Comparison of ENCODE assay signal across 20 cellular contexts in the genomic region with DNA sequence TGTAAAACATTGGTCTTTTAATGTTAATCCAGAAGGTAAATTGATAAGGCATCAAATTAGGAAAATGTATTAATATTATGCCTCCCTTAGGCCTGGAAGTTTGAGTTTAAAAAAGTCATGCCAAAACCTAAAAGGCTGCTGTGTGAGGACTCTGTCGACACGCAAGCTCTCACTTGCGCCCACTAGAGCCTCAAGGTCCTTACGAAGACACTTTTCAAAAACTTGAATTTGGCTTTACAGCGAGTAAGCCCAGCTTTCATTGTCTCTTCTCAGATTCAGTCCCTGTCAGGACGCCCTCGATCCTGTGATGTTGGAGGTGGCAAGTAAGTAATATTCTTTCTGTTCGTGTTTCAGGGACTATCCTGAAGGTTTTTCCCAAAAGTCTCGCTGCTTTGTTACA.
DNase-seq lines count a peak whose midpoint lies in the region; ATAC-seq and TF ChIP-seq lines count a peak whose summit lies in the region.
"Had no signal": no experiment of that assay in that cellular context is flagged by ENCODE, and none has a peak within 500 bp of the region (broad histone marks: within the 10 kb centered on the region; RNA-seq: fewer than 3 reads in every experiment).

No MANE protein-coding gene starts in this region.

- no peaks in the 10 kb centered on the region for H4K20me1 ChIP-seq in Loucy (ENCODE audit: insufficient read depth, low read length, poor library complexity, severe bottlenecking)

- H3K36me3 Mint-ChIP-seq in activated naive CD4-positive, alpha-beta T cell treated with anti-CD3 and anti-CD28 coated beads, Interleukin-2, amount 10 ng/mL, durations not matched to agents 7 days and 5 days = peaks cover 49% of the 10 kb centered on the region
- peaks cover 58% of the 10 kb centered on the region for H3K36me3 Mint-ChIP-seq in activated T-helper 17 cell treated with anti-CD3 and anti-CD28 coated beads, Interleukin-2, amount 50 U/mL, for 72 hours (ENCODE audit: low read depth)
- H3K36me3 Mint-ChIP-seq in nephron (ENCODE audit: low read depth) = peaks cover 44% of the 10 kb centered on the region
- H3K36me3 Mint-ChIP-seq: WTC11 had no signal

- peaks cover 21% of the 10 kb centered on the region for H3K4me1 ChIP-seq in Loucy (ENCODE audit: insufficient read depth, low read length, poor library complexity, severe bottlenecking)
- H3K4me1 ChIP-seq: ascending aorta, colonic mucosa, HAP-1, prostate gland, vagina had no signal

- H3K27me3 ChIP-seq in Loucy (ENCODE audit: insufficient read depth, low read length, poor library complexity, severe bottlenecking) = no peaks in the 10 kb centered on the region
- H3K27me3 ChIP-seq: ascending aorta, colonic mucosa, vagina had no signal

- TF ChIP-seq CTCF in Loucy (conservative IDR thresholded peaks at IDR 0.05; ENCODE audit: low read length) (peak; percentile 39), nephron (IDR thresholded peaks at IDR 0.05; ENCODE audit: unreplicated experiment in 3 of 3) (no peak)

- H3K79me2 ChIP-seq in Loucy (ENCODE audit: insufficient read depth, low read length) = no peaks in the 10 kb centered on the region

- CTCF ChIA-PET in activated naive CD4-positive, alpha-beta T cell treated with anti-CD3 and anti-CD28 coated beads, Interleukin-2, amount 10 ng/mL, durations not matched to agents 7 days and 5 days (lab: Charles Lee) = interaction anchor here (0.6 to 3.3 kb wide), 10 partner anchors 11 to 326 kb away, joined by 3 to 12 read pairs (median 4); no protein-coding TSS in a partner anchor

- H3K4me3 Mint-ChIP-seq in activated naive CD4-positive, alpha-beta T cell treated with anti-CD3 and anti-CD28 coated beads, Interleukin-2, amount 10 ng/mL, durations not matched to agents 7 days and 5 days = peak overlapping the region; percentile 52
- peak overlapping the region; percentile 55 for H3K4me3 Mint-ChIP-seq in activated T-helper 17 cell treated with anti-CD3 and anti-CD28 coated beads, Interleukin-2, amount 50 U/mL, for 72 hours
- no peak overlapping the region for H3K4me3 Mint-ChIP-seq in nephron
- H3K4me3 Mint-ChIP-seq: WTC11 had no signal

- no peaks in the 10 kb centered on the region for H3K9me3 ChIP-seq in Loucy (ENCODE audit: insufficient read depth, low read depth, low read length)
- H3K9me3 ChIP-seq: ascending aorta, colonic mucosa, HAP-1, prostate gland, vagina had no signal

- H3K9ac ChIP-seq in Loucy (ENCODE audit: low read depth, low read length, poor library complexity, severe bottlenecking) = peak overlapping the region; percentile 63

- H3K4me1 Mint-ChIP-seq in activated naive CD4-positive, alpha-beta T cell treated with anti-CD3 and anti-CD28 coated beads, Interleukin-2, amount 10 ng/mL, durations not matched to agents 7 days and 5 days = peaks cover 40% of the 10 kb centered on the region
- H3K4me1 Mint-ChIP-seq in activated T-helper 17 cell treated with anti-CD3 and anti-CD28 coated beads, Interleukin-2, amount 50 U/mL, for 72 hours = peaks cover 21% of the 10 kb centered on the region
- peaks cover 31% of the 10 kb centered on the region for H3K4me1 Mint-ChIP-seq in nephron

- H3F3A ChIP-seq in Loucy (ENCODE audit: low read depth) = peaks cover under 1% of the 10 kb centered on the region; the same call in 1 of the 2 replicates

- no peak for DNase-seq in activated naive CD4-positive, alpha-beta T cell treated with anti-CD3 and anti-CD28 coated beads, Interleukin-2, amount 10 ng/mL, durations not matched to agents 7 days and 5 days
- DNase-seq in activated naive CD4-positive, alpha-beta T cell (lab: John Stamatoyannopoulos, UW) = no peak
- DNase-seq in caudate nucleus (lab: John Stamatoyannopoulos, UW) (no peak), HPDE6-E6E7 (ENCODE audit: extremely low spot score) (no peak), NCI-H146 (lab: John Stamatoyannopoulos, UW) (no peak)
- DNase-seq: colonic mucosa; hypothalamus; kidney; NCI-H1092 treated with DMSO at 0.1 percent for 48 hours; NCI-H524 treated with DMSO at 0.1 percent for 48 hours; stimulated activated CD4-positive, alpha-beta T cell treated with anti-CD3 and anti-CD28 coated beads, Interleukin-4, amount 100 ng/mL, for 24 hours had no signal

- H2AFZ ChIP-seq in Loucy (ENCODE audit: low read length) = no peak overlapping the region

- no peak for ATAC-seq in activated T-helper 17 cell treated with anti-CD3 and anti-CD28 coated beads, Interleukin-2, amount 50 U/mL, for 72 hours (replicated peaks)
- ATAC-seq: WTC11 had no signal

- peak overlapping the region; percentile 49 for H3K4me3 ChIP-seq in Loucy (ENCODE audit: low read length, poor library complexity, severe bottlenecking)
- H3K4me3 ChIP-seq: ascending aorta, colonic mucosa, HAP-1, prostate gland, smooth muscle cell, vagina had no signal

- H3K4me2 ChIP-seq in Loucy (ENCODE audit: low read depth, low read length, poor library complexity, severe bottlenecking) = peak overlapping the region; percentile 59
- H3K4me2 ChIP-seq: smooth muscle cell had no signal

- H3K27ac ChIP-seq in caudate nucleus (ENCODE audit: low read depth, low read length) = no peak overlapping the region
- H3K27ac ChIP-seq: ascending aorta, colonic mucosa, prostate gland, vagina had no signal

- peak overlapping the region; percentile 84 for H3K27ac Mint-ChIP-seq in activated naive CD4-positive, alpha-beta T cell treated with anti-CD3 and anti-CD28 coated beads, Interleukin-2, amount 10 ng/mL, durations not matched to agents 7 days and 5 days
- H3K27ac Mint-ChIP-seq in activated T-helper 17 cell treated with anti-CD3 and anti-CD28 coated beads, Interleukin-2, amount 50 U/mL, for 72 hours = peak overlapping the region; percentile 53
- peak overlapping the region; percentile 67 to 93 (median 82) for H3K27ac Mint-ChIP-seq in nephron
- H3K27ac Mint-ChIP-seq: WTC11 had no signal

- H3K27me3 Mint-ChIP-seq in activated naive CD4-positive, alpha-beta T cell treated with anti-CD3 and anti-CD28 coated beads, Interleukin-2, amount 10 ng/mL, durations not matched to agents 7 days and 5 days = no peaks in the 10 kb centered on the region
- no peaks in the 10 kb centered on the region for H3K27me3 Mint-ChIP-seq in activated T-helper 17 cell treated with anti-CD3 and anti-CD28 coated beads, Interleukin-2, amount 50 U/mL, for 72 hours
- no peaks in the 10 kb centered on the region for H3K27me3 Mint-ChIP-seq in nephron (ENCODE audit: low read depth)

- H3K9me3 Mint-ChIP-seq in activated naive CD4-positive, alpha-beta T cell treated with anti-CD3 and anti-CD28 coated beads, Interleukin-2, amount 10 ng/mL, durations not matched to agents 7 days and 5 days = no peaks in the 10 kb centered on the region
- no peaks in the 10 kb centered on the region for H3K9me3 Mint-ChIP-seq in activated T-helper 17 cell treated with anti-CD3 and anti-CD28 coated beads, Interleukin-2, amount 50 U/mL, for 72 hours
- H3K9me3 Mint-ChIP-seq in nephron = no peaks in the 10 kb centered on the region
- H3K9me3 Mint-ChIP-seq: WTC11 had no signal

- no peaks in the 10 kb centered on the region for H3K9me2 ChIP-seq in Loucy (replicated peaks; ENCODE audit: low read depth, low read length)

- H3K36me3 ChIP-seq in Loucy (ENCODE audit: insufficient read depth, low read length) = peaks cover 6% of the 10 kb centered on the region; the same call in 1 of the 2 replicates
- H3K36me3 ChIP-seq: colonic mucosa, prostate gland had no signal

Comparison
In these comparisons a context has a peak if more than half of its experiments do, and no peak if none do; other contexts are left out.
1. H3K4me3 Mint-ChIP-seq: peak in activated naive CD4-positive, alpha-beta T cell treated with anti-CD3 and anti-CD28 coated beads, Interleukin-2, amount 10 ng/mL, durations not matched to agents 7 days and 5 days (single experiment) and activated T-helper 17 cell treated with anti-CD3 and anti-CD28 coated beads, Interleukin-2, amount 50 U/mL, for 72 hours (single experiment); none in nephron (0 of 3).
2. Peak in every context shown above with its lines, with median percentiles within 50 percentile points of each other: H3K27ac Mint-ChIP-seq.